ENCODE assay signal across 1 cellular context in the genomic region with DNA sequence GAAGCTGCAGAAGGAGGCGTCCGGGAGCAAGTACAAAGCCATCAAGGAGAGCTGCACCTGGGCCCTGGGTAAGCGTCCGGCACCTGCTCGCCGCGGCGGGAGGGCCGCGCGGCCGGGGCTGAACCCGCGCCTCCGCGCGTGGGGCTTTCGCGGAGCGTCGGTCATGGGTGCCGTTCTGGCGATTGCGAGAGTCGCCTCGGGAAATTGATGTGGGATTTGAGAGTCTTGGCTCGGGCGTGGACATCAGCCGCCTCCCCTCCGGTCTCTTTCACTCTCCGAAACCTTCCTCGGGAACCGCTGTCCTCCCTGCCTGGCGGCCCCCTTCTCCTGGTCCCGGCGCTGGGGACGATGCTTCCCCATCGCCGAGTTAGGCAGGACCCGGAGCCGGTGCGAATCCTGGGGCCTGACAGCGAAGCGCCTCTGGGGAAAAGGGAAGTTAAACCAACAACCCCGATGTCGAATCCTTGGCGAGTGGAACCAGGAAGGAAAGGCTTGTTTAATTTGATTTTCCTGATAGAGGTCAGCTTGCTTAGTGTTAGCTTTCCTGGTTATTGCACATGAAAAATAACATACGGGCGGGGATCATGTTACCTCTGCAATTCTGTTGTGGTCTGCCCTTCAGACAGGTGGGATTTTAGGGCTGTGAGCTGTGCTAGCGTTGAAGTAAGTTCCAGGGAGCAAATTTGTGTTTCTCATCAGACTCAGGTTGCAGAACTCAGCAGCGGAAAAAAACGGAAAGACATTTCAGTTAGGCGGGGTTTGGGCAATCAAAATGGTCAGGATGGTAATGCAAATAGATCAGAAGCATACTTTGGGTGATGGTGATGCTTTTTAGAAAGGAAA.
A peak's percentile ranks its signal among the peaks of the same experiment; 100 is the strongest.
TF ChIP-seq lines count a peak whose summit lies in the region.

No MANE protein-coding gene starts in this region.

TF ChIP-seq in HepG2, 621 proteins besides CTCF, POLR2A, EP300 and RAD21 (continued from another document and continues in another):
- TF ChIP-seq, protein P1, sequence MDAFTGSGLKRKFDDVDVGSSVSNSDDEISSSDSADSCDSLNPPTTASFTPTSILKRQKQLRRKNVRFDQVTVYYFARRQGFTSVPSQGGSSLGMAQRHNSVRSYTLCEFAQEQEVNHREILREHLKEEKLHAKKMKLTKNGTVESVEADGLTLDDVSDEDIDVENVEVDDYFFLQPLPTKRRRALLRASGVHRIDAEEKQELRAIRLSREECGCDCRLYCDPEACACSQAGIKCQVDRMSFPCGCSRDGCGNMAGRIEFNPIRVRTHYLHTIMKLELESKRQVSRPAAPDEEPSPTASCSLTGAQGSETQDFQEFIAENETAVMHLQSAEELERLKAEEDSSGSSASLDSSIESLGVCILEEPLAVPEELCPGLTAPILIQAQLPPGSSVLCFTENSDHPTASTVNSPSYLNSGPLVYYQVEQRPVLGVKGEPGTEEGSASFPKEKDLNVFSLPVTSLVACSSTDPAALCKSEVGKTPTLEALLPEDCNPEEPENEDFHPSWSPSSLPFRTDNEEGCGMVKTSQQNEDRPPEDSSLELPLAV (CRISPR knock-in tag; conservative IDR thresholded peaks at IDR 0.05; ENCODE audit: low read depth): no peak
- no peak for TF ChIP-seq ZNF713 (CRISPR knock-in tag; IDR thresholded peaks at IDR 0.05)
- TF ChIP-seq CBFB (CRISPR knock-in tag; IDR thresholded peaks at IDR 0.05): 0 out of 2 replicates have a peak, but pooled peaks have one; percentile 34
- 0 out of 2 replicates have a peak, but pooled peaks have one; percentile 39 for TF ChIP-seq ELK4 (CRISPR knock-in tag; IDR thresholded peaks at IDR 0.05; ENCODE audit: borderline replicate concordance)
- no peak for TF ChIP-seq ZNF33B (CRISPR knock-in tag; IDR thresholded peaks at IDR 0.05)
- TF ChIP-seq PITX1 (CRISPR knock-in tag; IDR thresholded peaks at IDR 0.05): 0 out of 2 replicates have a peak, but pooled peaks have one; percentile 18
- TF ChIP-seq, protein P2, sequence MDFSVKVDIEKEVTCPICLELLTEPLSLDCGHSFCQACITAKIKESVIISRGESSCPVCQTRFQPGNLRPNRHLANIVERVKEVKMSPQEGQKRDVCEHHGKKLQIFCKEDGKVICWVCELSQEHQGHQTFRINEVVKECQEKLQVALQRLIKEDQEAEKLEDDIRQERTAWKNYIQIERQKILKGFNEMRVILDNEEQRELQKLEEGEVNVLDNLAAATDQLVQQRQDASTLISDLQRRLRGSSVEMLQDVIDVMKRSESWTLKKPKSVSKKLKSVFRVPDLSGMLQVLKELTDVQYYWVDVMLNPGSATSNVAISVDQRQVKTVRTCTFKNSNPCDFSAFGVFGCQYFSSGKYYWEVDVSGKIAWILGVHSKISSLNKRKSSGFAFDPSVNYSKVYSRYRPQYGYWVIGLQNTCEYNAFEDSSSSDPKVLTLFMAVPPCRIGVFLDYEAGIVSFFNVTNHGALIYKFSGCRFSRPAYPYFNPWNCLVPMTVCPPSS (IDR thresholded peaks at IDR 0.05): no peak
- no peak for TF ChIP-seq ZIK1 (CRISPR knock-in tag; IDR thresholded peaks at IDR 0.05; ENCODE audit: borderline replicate concordance, low read depth)
- no peak for TF ChIP-seq RARA (CRISPR knock-in tag; IDR thresholded peaks at IDR 0.05)
- TF ChIP-seq, protein P3, sequence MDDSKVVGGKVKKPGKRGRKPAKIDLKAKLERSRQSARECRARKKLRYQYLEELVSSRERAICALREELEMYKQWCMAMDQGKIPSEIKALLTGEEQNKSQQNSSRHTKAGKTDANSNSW (CRISPR knock-in tag; IDR thresholded peaks at IDR 0.05; ENCODE audit: borderline replicate concordance): no peak; the same call in 1 of the 2 replicates
- no peak for TF ChIP-seq SIX1 (CRISPR knock-in tag; IDR thresholded peaks at IDR 0.05; ENCODE audit: borderline replicate concordance)
- no peak for TF ChIP-seq ZNF550 (CRISPR knock-in tag; IDR thresholded peaks at IDR 0.05; ENCODE audit: borderline replicate concordance)
- no peak for TF ChIP-seq ZNF740 (CRISPR knock-in tag; IDR thresholded peaks at IDR 0.05)
- no peak for TF ChIP-seq ZBTB34 (CRISPR knock-in tag; IDR thresholded peaks at IDR 0.05)
- no peak for TF ChIP-seq CAMTA2 (CRISPR knock-in tag; IDR thresholded peaks at IDR 0.05; ENCODE audit: borderline replicate concordance)
- TF ChIP-seq ZNF775 (CRISPR knock-in tag; IDR thresholded peaks at IDR 0.05; ENCODE audit: borderline replicate concordance): no peak
- no peak for TF ChIP-seq ZNF260 (CRISPR knock-in tag; IDR thresholded peaks at IDR 0.05; ENCODE audit: borderline replicate concordance, low read depth)
- no peak for TF ChIP-seq MAFK (conservative IDR thresholded peaks at IDR 0.05 in 1 of 2, IDR thresholded peaks at IDR 0.05 in 1 of 2; ENCODE audit: low read length in 2 of 2)
- no peak for TF ChIP-seq PHF20 (CRISPR knock-in tag; IDR thresholded peaks at IDR 0.05)
- no peak for TF ChIP-seq ZBTB3 (CRISPR knock-in tag; IDR thresholded peaks at IDR 0.05; ENCODE audit: borderline replicate concordance, low read depth)
- no peak for TF ChIP-seq RERE (CRISPR knock-in tag; IDR thresholded peaks at IDR 0.05; ENCODE audit: low read depth)
- no peak for TF ChIP-seq FOSL1 (CRISPR knock-in tag; IDR thresholded peaks at IDR 0.05; ENCODE audit: borderline replicate concordance)
- TF ChIP-seq, protein P4, sequence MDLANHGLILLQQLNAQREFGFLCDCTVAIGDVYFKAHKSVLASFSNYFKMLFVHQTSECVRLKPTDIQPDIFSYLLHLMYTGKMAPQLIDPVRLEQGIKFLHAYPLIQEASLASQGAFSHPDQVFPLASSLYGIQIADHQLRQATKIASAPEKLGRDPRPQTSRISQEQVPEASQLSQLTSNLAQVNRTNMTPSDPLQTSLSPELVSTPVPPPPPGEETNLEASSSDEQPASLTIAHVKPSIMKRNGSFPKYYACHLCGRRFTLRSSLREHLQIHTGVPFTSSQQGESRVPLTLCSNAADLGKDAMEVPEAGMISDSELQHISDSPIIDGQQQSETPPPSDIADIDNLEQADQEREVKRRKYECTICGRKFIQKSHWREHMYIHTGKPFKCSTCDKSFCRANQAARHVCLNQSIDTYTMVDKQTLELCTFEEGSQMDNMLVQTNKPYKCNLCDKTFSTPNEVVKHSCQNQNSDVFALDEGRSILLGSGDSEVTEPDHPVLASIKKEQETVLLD (CRISPR knock-in tag; IDR thresholded peaks at IDR 0.05; ENCODE audit: low read depth): no peak
- TF ChIP-seq ZNF629 (CRISPR knock-in tag; conservative IDR thresholded peaks at IDR 0.05): peak; percentile 27; the same call in 1 of the 2 replicates
- TF ChIP-seq, protein P5, sequence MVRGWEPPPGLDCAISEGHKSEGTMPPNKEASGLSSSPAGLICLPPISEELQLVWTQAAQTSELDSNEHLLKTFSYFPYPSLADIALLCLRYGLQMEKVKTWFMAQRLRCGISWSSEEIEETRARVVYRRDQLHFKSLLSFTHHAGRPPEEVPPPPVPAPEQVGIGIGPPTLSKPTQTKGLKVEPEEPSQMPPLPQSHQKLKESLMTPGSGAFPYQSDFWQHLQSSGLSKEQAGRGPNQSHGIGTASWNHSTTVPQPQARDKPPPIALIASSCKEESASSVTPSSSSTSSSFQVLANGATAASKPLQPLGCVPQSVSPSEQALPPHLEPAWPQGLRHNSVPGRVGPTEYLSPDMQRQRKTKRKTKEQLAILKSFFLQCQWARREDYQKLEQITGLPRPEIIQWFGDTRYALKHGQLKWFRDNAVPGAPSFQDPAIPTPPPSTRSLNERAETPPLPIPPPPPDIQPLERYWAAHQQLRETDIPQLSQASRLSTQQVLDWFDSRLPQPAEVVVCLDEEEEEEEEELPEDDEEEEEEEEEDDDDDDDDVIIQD (CRISPR knock-in tag; IDR thresholded peaks at IDR 0.05; ENCODE audit: low read depth): no peak
- no peak for TF ChIP-seq MIER2 (CRISPR knock-in tag; IDR thresholded peaks at IDR 0.05)
- TF ChIP-seq, protein P6, sequence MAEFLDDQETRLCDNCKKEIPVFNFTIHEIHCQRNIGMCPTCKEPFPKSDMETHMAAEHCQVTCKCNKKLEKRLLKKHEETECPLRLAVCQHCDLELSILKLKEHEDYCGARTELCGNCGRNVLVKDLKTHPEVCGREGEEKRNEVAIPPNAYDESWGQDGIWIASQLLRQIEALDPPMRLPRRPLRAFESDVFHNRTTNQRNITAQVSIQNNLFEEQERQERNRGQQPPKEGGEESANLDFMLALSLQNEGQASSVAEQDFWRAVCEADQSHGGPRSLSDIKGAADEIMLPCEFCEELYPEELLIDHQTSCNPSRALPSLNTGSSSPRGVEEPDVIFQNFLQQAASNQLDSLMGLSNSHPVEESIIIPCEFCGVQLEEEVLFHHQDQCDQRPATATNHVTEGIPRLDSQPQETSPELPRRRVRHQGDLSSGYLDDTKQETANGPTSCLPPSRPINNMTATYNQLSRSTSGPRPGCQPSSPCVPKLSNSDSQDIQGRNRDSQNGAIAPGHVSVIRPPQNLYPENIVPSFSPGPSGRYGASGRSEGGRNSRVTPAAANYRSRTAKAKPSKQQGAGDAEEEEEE (CRISPR knock-in tag; IDR thresholded peaks at IDR 0.05; ENCODE audit: borderline replicate concordance): no peak
- TF ChIP-seq, protein P7, sequence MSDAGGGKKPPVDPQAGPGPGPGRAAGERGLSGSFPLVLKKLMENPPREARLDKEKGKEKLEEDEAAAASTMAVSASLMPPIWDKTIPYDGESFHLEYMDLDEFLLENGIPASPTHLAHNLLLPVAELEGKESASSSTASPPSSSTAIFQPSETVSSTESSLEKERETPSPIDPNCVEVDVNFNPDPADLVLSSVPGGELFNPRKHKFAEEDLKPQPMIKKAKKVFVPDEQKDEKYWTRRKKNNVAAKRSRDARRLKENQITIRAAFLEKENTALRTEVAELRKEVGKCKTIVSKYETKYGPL (CRISPR knock-in tag; IDR thresholded peaks at IDR 0.05): no peak
- no peak for TF ChIP-seq GLMP (CRISPR knock-in tag; IDR thresholded peaks at IDR 0.05; ENCODE audit: borderline replicate concordance)
- TF ChIP-seq ZNF432 (CRISPR knock-in tag; IDR thresholded peaks at IDR 0.05; ENCODE audit: borderline replicate concordance): no peak
- TF ChIP-seq DBP (CRISPR knock-in tag; IDR thresholded peaks at IDR 0.05; ENCODE audit: not compliant biosample characterization): no peak
